ENCODE assay signal across 6 cellular contexts in genomic region chrX:48474127-48474526, GRCh38.
A peak's percentile ranks its signal among the peaks of the same experiment; 100 is the strongest.
DNase-seq lines count a peak whose midpoint lies in the region; TF ChIP-seq lines count a peak whose summit lies in the region.

No MANE protein-coding gene starts in this region.

- no peaks in the 10 kb centered on the region for H3K9me2 ChIP-seq in OCI-LY1 (ENCODE audit: low read depth, low read length)

- DNase-seq in hepatic stellate cell (ENCODE audit: low spot score) (peak; percentile 47), DMS79 (lab: John Stamatoyannopoulos, UW) (no peak), amniotic stem cell (lab: John Stamatoyannopoulos, UW) (no peak), NCI-H146 treated with DMSO at 0.1 percent for 48 hours (lab: John Stamatoyannopoulos, UW; ENCODE audit: unreplicated experiment) (no peak)

- no peak overlapping the region for H3K4me2 ChIP-seq in OCI-LY1 (ENCODE audit: low read length)

- H3K27ac ChIP-seq in OCI-LY1 (ENCODE audit: low read depth, low read length, poor library complexity, severe bottlenecking) = no peak overlapping the region

- H2AFZ ChIP-seq in OCI-LY1 (ENCODE audit: low read length) = no peak overlapping the region

- H4K20me1 ChIP-seq in OCI-LY1 (ENCODE audit: insufficient read depth, low read length) = no peaks in the 10 kb centered on the region

- H3K36me3 ChIP-seq in OCI-LY1 (ENCODE audit: insufficient read depth, low read length) = no peaks in the 10 kb centered on the region

- H3K27me3 ChIP-seq in OCI-LY1 (ENCODE audit: insufficient read depth, low read length) = no peaks in the 10 kb centered on the region

- TF ChIP-seq CTCF in GM12873 (IDR thresholded peaks at IDR 0.05; ENCODE audit: insufficient read depth, low read depth, low read length, missing control alignments) (peak; percentile 52), OCI-LY1 (IDR thresholded peaks at IDR 0.05; ENCODE audit: low read length) (peak; percentile 10; the same call in 1 of the 2 replicates)

- no peak overlapping the region for H3K9ac ChIP-seq in OCI-LY1 (ENCODE audit: low read length)

- H3K9me3 ChIP-seq in OCI-LY1 (ENCODE audit: low read length) = no peaks in the 10 kb centered on the region

- H3K4me3 ChIP-seq in OCI-LY1 (ENCODE audit: low read depth, low read length, poor library complexity, severe bottlenecking) = no peak overlapping the region

- H3K79me2 ChIP-seq in OCI-LY1 (ENCODE audit: insufficient read depth, low read length) = peaks cover 15% of the 10 kb centered on the region

- peaks cover 27% of the 10 kb centered on the region for H3K4me1 ChIP-seq in OCI-LY1 (ENCODE audit: insufficient read depth, low read length, severe bottlenecking)

- no peaks in the 10 kb centered on the region for H3F3A ChIP-seq in OCI-LY1 (ENCODE audit: insufficient read depth, low read length)
